21 cellular contexts compared by ENCODE assay signal in genomic region chr2:155266109-155266508, GRCh38.
DNase-seq lines count a peak whose midpoint lies in the region; ATAC-seq and TF ChIP-seq lines count a peak whose summit lies in the region.
"Had no signal": no experiment of that assay in that cellular context is flagged by ENCODE, and none has a peak within 500 bp of the region (broad histone marks: within the 10 kb centered on the region; RNA-seq: fewer than 3 reads in every experiment).

No MANE protein-coding gene starts in this region.

- H3K79me2 ChIP-seq in SU-DHL-6 (ENCODE audit: insufficient read depth, low read length): no peaks in the 10 kb centered on the region

- no peak overlapping the region for H3K9ac ChIP-seq in SU-DHL-6 (ENCODE audit: low read length)
- H3K9ac ChIP-seq: SK-N-SH had no signal

- peak; percentile 62 for ATAC-seq in GM19324 (IDR thresholded peaks at IDR 0.05; ENCODE audit: low FRiP score, unreplicated experiment)
- peak; percentile 22 for ATAC-seq in HG02885 (IDR thresholded peaks at IDR 0.05; ENCODE audit: poor library complexity, unreplicated experiment)
- no peak for ATAC-seq in Right ventricle myocardium inferior
- ATAC-seq: T-cell had no signal

- no peak overlapping the region for H3K27ac ChIP-seq in SU-DHL-6 (ENCODE audit: low read depth, low read length)
- H3K27ac ChIP-seq: 22Rv1, C4-2B had no signal

- no peaks in the 10 kb centered on the region for H4K20me1 ChIP-seq in SU-DHL-6 (ENCODE audit: low read depth, low read length)

- no peaks in the 10 kb centered on the region for H3K27me3 ChIP-seq in SU-DHL-6 (ENCODE audit: low read length)

- H3K4me2 ChIP-seq in SU-DHL-6 (ENCODE audit: low read depth, low read length, poor library complexity, severe bottlenecking): no peak overlapping the region
- H3K4me2 ChIP-seq: SK-N-SH had no signal

- H3K4me3 ChIP-seq in GM12865 (ENCODE audit: low read depth, low read length) (no peak overlapping the region), SU-DHL-6 (ENCODE audit: insufficient read depth, low read length, poor library complexity, severe bottlenecking) (no peak overlapping the region)

- no peaks in the 10 kb centered on the region for H3F3A ChIP-seq in SU-DHL-6 (ENCODE audit: insufficient read depth)

- no peaks in the 10 kb centered on the region for H3K36me3 ChIP-seq in SU-DHL-6 (ENCODE audit: low read length)

- intact Hi-C loops in Right ventricle myocardium inferior (cut with DNase I): no loop called here

- peak overlapping the region; percentile 86 for H2AFZ ChIP-seq in SU-DHL-6 (ENCODE audit: low read depth, low read length, severe bottlenecking)

- TF ChIP-seq CTCF in GM12865 (IDR thresholded peaks at IDR 0.05; ENCODE audit: insufficient read depth, low read depth, low read length, missing control alignments) (no peak), SU-DHL-6 (IDR thresholded peaks at IDR 0.05; ENCODE audit: insufficient read depth, low read length, poor library complexity, severe bottlenecking) (no peak)

- no peaks in the 10 kb centered on the region for H3K9me2 ChIP-seq in SU-DHL-6 (replicated peaks; ENCODE audit: insufficient read depth, low read length)
- H3K9me2 ChIP-seq: SK-N-SH had no signal

- no peaks in the 10 kb centered on the region for H3K9me3 ChIP-seq in SU-DHL-6 (ENCODE audit: insufficient read depth, low read length)
- H3K9me3 ChIP-seq: SK-N-SH had no signal

- DNase-seq in GM12865 (ENCODE audit: low read depth): peak; percentile 22
- no peak for DNase-seq in stimulated activated CD8-positive, alpha-beta memory T cell treated with anti-CD3 and anti-CD28 coated beads, Interleukin-4, amount 100 ng/mL, for 48 hours
- DNase-seq in NCI-H146 treated with DMSO at 0.1 percent for 48 hours (lab: John Stamatoyannopoulos, UW; ENCODE audit: unreplicated experiment): no peak
- no peak for DNase-seq in pons (ENCODE audit: low spot score)
- no peak for DNase-seq in Right ventricle myocardium inferior (ENCODE audit: missing footprints)
- DNase-seq: AML-193; DMS79; GOT3; IMR-90; NCI-H1417 treated with DMSO at 0.1 percent for 48 hours; NCI-H2029; NCI-H2171 treated with DMSO at 0.1 percent for 48 hours; NK-92 treated with Interleukin-12 subunit alpha and Interleukin-12 subunit beta, amount 100 ng/mL, for 24 hours; SHP77 treated with DMSO at 0.1 percent for 48 hours; SK-N-SH; T-cell had no signal
